Comparison of ENCODE assay signal across 1 cellular context in genomic region chr1:244862699-244863490, GRCh38.
TF ChIP-seq lines count a peak whose summit lies in the region.

No MANE protein-coding gene starts in this region.

TF ChIP-seq in HepG2, 621 proteins besides CTCF, POLR2A, EP300 and RAD21 (continued from another document and continues in another):
- TF ChIP-seq TRIM24 (CRISPR knock-in tag; IDR thresholded peaks at IDR 0.05): no peak
- TF ChIP-seq MLXIP (CRISPR knock-in tag; IDR thresholded peaks at IDR 0.05; ENCODE audit: borderline replicate concordance): 0 out of 2 replicates have a peak, but pooled peaks have one; percentile 39
- TF ChIP-seq ZBTB2 (CRISPR knock-in tag; IDR thresholded peaks at IDR 0.05; ENCODE audit: low read depth): peak; percentile 99
- TF ChIP-seq NBN (conservative IDR thresholded peaks at IDR 0.05): no peak
- no peak for TF ChIP-seq ZNF670 (CRISPR knock-in tag; IDR thresholded peaks at IDR 0.05; ENCODE audit: borderline replicate concordance)
- TF ChIP-seq PAXIP1 (CRISPR knock-in tag; conservative IDR thresholded peaks at IDR 0.05): peak; percentile 37
- peak; percentile 27; the same call in 1 of the 2 replicates for TF ChIP-seq ZSCAN20 (CRISPR knock-in tag; IDR thresholded peaks at IDR 0.05; ENCODE audit: borderline replicate concordance)
- TF ChIP-seq TBL1XR1 (IDR thresholded peaks at IDR 0.05; ENCODE audit: borderline replicate concordance, low read length, partially characterized antibody): no peak
- TF ChIP-seq TFE3 (CRISPR knock-in tag; IDR thresholded peaks at IDR 0.05): peak; percentile 32; the same call in 1 of the 2 replicates
- 0 out of 2 replicates have a peak, but pooled peaks have one; percentile 50 for TF ChIP-seq SIN3B (IDR thresholded peaks at IDR 0.05; ENCODE audit: low read length)
- 0 out of 2 replicates have a peak, but pooled peaks have one; percentile 41 for TF ChIP-seq HNRNPL (IDR thresholded peaks at IDR 0.05; ENCODE audit: low read depth, low read length)
- no peak for TF ChIP-seq PRMT3 (CRISPR knock-in tag; IDR thresholded peaks at IDR 0.05; ENCODE audit: borderline replicate concordance, low read depth)
- peak; percentile 63 for TF ChIP-seq MED1 (CRISPR knock-in tag; IDR thresholded peaks at IDR 0.05)
- no peak for TF ChIP-seq ZBTB34 (CRISPR knock-in tag; IDR thresholded peaks at IDR 0.05)
- TF ChIP-seq E2F2 (CRISPR knock-in tag; IDR thresholded peaks at IDR 0.05; ENCODE audit: borderline replicate concordance): peak; percentile 70; the same call in 1 of the 2 replicates
- TF ChIP-seq ZFAT (CRISPR knock-in tag; conservative IDR thresholded peaks at IDR 0.05): no peak
- TF ChIP-seq ATF1 (CRISPR knock-in tag; IDR thresholded peaks at IDR 0.05): peak; percentile 45; the same call in 1 of the 2 replicates
- no peak for TF ChIP-seq ZFP91 (CRISPR knock-in tag; IDR thresholded peaks at IDR 0.05; ENCODE audit: borderline replicate concordance)
- peak; percentile 88; the same call in 1 of the 2 replicates for TF ChIP-seq SIN3A (IDR thresholded peaks at IDR 0.05; ENCODE audit: borderline replicate concordance, low read depth, low read length)
- TF ChIP-seq FOXA3 (CRISPR knock-in tag; IDR thresholded peaks at IDR 0.05): no peak
- TF ChIP-seq NR1H2 (CRISPR knock-in tag; IDR thresholded peaks at IDR 0.05; ENCODE audit: borderline replicate concordance, low read depth): 0 out of 2 replicates have a peak, but pooled peaks have one; percentile 10
- TF ChIP-seq CENPBD1 (CRISPR knock-in tag; IDR thresholded peaks at IDR 0.05; ENCODE audit: borderline replicate concordance, low read depth): no peak
- no peak for TF ChIP-seq SRY (CRISPR knock-in tag; IDR thresholded peaks at IDR 0.05)
- peak; percentile 63 for TF ChIP-seq NFAT5 (CRISPR knock-in tag; IDR thresholded peaks at IDR 0.05)
- TF ChIP-seq RBM22 (optimal IDR thresholded peaks at IDR 0.05; ENCODE audit: low read length): no peak
- peak; percentile 76 for TF ChIP-seq MAZ (IDR thresholded peaks at IDR 0.05; ENCODE audit: borderline replicate concordance, low read depth, low read length)
- TF ChIP-seq MAZ (CRISPR knock-in tag; IDR thresholded peaks at IDR 0.05; ENCODE audit: low read depth): peak; percentile 83; the same call in 1 of the 2 replicates
- TF ChIP-seq EZH2 (conservative IDR thresholded peaks at IDR 0.05; ENCODE audit: low read depth, low read length): no peak
- TF ChIP-seq ZMYM2 (CRISPR knock-in tag; IDR thresholded peaks at IDR 0.05): no peak
- TF ChIP-seq EEA1 (CRISPR knock-in tag; IDR thresholded peaks at IDR 0.05; ENCODE audit: borderline replicate concordance): no peak
- TF ChIP-seq ELF1 (CRISPR knock-in tag; IDR thresholded peaks at IDR 0.05): peak; percentile 25; the same call in 1 of the 2 replicates
- TF ChIP-seq BORCS8-MEF2B (CRISPR knock-in tag; IDR thresholded peaks at IDR 0.05): peak; percentile 28; the same call in 1 of the 2 replicates
- TF ChIP-seq ZZZ3 (CRISPR knock-in tag; IDR thresholded peaks at IDR 0.05; ENCODE audit: borderline replicate concordance): no peak
- TF ChIP-seq PHF20 (CRISPR knock-in tag; IDR thresholded peaks at IDR 0.05): peak; percentile 28; the same call in 1 of the 2 replicates
- TF ChIP-seq ARID2 (CRISPR knock-in tag; IDR thresholded peaks at IDR 0.05; ENCODE audit: borderline replicate concordance): 0 out of 2 replicates have a peak, but pooled peaks have one; percentile 54
- no peak for TF ChIP-seq KMT2B (CRISPR knock-in tag; IDR thresholded peaks at IDR 0.05)
- peak; percentile 64; the same call in 1 of the 2 replicates for TF ChIP-seq ZNF746 (CRISPR knock-in tag; IDR thresholded peaks at IDR 0.05)
- peak; percentile 81 for TF ChIP-seq SALL2 (CRISPR knock-in tag; IDR thresholded peaks at IDR 0.05)
- TF ChIP-seq ZNF253 (CRISPR knock-in tag; IDR thresholded peaks at IDR 0.05; ENCODE audit: borderline replicate concordance): no peak
- TF ChIP-seq NCOA5 (CRISPR knock-in tag; IDR thresholded peaks at IDR 0.05): no peak
- peak; percentile 28; the same call in 1 of the 2 replicates for TF ChIP-seq NR2F2 (IDR thresholded peaks at IDR 0.05; ENCODE audit: borderline replicate concordance, low read depth)
- peak; percentile 53 for TF ChIP-seq YEATS2 (CRISPR knock-in tag; IDR thresholded peaks at IDR 0.05; ENCODE audit: borderline replicate concordance)
